7 cellular contexts compared by ENCODE assay signal in genomic region chr16:87950765-87951549, GRCh38. TPM values are rescaled to one million over a fixed set of nuclear protein-coding genes. Genes with fewer than 3 reads are reported as not detected.
DNase-seq lines count a peak whose midpoint lies in the region; ATAC-seq and TF ChIP-seq lines count a peak whose summit lies in the region.

TSS of gene BANP (plus strand) at chr16:87951434. CDS start at chr16:87975116, 23,682 bp downstream.

- peak within 1 kb of the TSS; percentile 96 for H3K4me3 ChIP-seq in hepatocyte

- peak; percentile 21 for TF ChIP-seq CTCF in hepatocyte (IDR thresholded peaks at IDR 0.05; ENCODE audit: poor library complexity)

- H3K9me3 ChIP-seq in hepatocyte (ENCODE audit: low read depth): no peaks in the 10 kb centered on the region

- H3K27me3 ChIP-seq in hepatocyte: no peaks in the 10 kb centered on the region

- no peaks in the 10 kb centered on the region for H4K20me1 ChIP-seq in hepatocyte (ENCODE audit: insufficient read depth, poor library complexity, severe bottlenecking)

- H3K27ac ChIP-seq in hepatocyte: peak within 1 kb of the TSS; percentile 99

- no peaks in the 10 kb centered on the region for H3K9me2 ChIP-seq in hepatocyte (replicated peaks; ENCODE audit: insufficient read depth)

- H3K4me2 ChIP-seq in hepatocyte: peak within 1 kb of the TSS; percentile 97

- H2AFZ ChIP-seq in hepatocyte: peak within 1 kb of the TSS; percentile 85

- H3K36me3 ChIP-seq in hepatocyte (replicated peaks; ENCODE audit: insufficient read depth, low read depth): no peaks in the 10 kb centered on the region

- WGBS in hepatocyte (ENCODE audit: low lambda C conversion rate, missing lambda C conversion rate): 1% methylated on average over 50 of the region's 73 CpGs

- DNase-seq in NCI-H2081 (lab: John Stamatoyannopoulos, UW): peak; percentile 96 to 97
- DNase-seq in T1000 (lab: John Stamatoyannopoulos, UW): peak; percentile 96
- DNase-seq in astrocyte of the hippocampus (ENCODE audit: low read depth, low spot score): peak; percentile 100
- peak; percentile 99 for DNase-seq in hepatocyte (ENCODE audit: low spot score)
- DNase-seq in renal cortical epithelial cell (ENCODE audit: low read depth): peak; percentile 97

- peak; percentile 90 for ATAC-seq in GM18511 (IDR thresholded peaks at IDR 0.05; ENCODE audit: unreplicated experiment)
- ATAC-seq in HG03039 (IDR thresholded peaks at IDR 0.05; ENCODE audit: unreplicated experiment): peak; percentile 72

- H3K4me1 ChIP-seq in hepatocyte (ENCODE audit: insufficient read depth): peaks cover 19% of the 10 kb centered on the region

- peaks cover 44% of the 10 kb centered on the region for H3K79me2 ChIP-seq in hepatocyte

RNA-seq across cellular contexts. Expression of gene BANP, which starts in this region (rescaled TPM):
- total RNA-seq in hepatocyte (17.9 and 23.8 TPM in 2 replicates), renal cortical epithelial cell (15.8 and 27.9 TPM in 2 replicates)
- 17.3 and 22.8 TPM in 2 replicates for polyA plus RNA-seq in hepatocyte

Comparison
In these comparisons a context has a peak if more than half of its experiments do, and no peak if none do; other contexts are left out.
1. Peak in every context shown above with its lines: DNase-seq, ATAC-seq, H3K4me3 ChIP-seq and H3K27ac ChIP-seq.